ENCODE assay signal across 13 cellular contexts in genomic region chr17:38707678-38708351, GRCh38. TPM values are rescaled to one million over a fixed set of nuclear protein-coding genes. Genes with fewer than 3 reads are reported as not detected.
DNase-seq lines count a peak whose midpoint lies in the region; ATAC-seq, FAIRE-seq and TF ChIP-seq lines count a peak whose summit lies in the region.
"Had no signal": no experiment of that assay in that cellular context is flagged by ENCODE, and none has a peak within 500 bp of the region (broad histone marks: within the 10 kb centered on the region; RNA-seq: fewer than 3 reads in every experiment).

No MANE protein-coding gene starts in this region.

- H3K36me3 ChIP-seq in K562 (ENCODE audit: control insufficient read depth, insufficient read depth, low read length), result peaks cover 55% of the 10 kb centered on the region; the same call in 2 of the 3 replicates
- H3K36me3 ChIP-seq in osteoblast (ENCODE audit: insufficient read depth, low read length), result peaks cover 31% of the 10 kb centered on the region

- H3K27ac ChIP-seq in K562 (ENCODE audit: extremely low read depth, low read depth, low read length), result no peak overlapping the region
- H3K27ac ChIP-seq in osteoblast (ENCODE audit: low read depth, low read length), result no peak overlapping the region

- peaks cover 4% of the 10 kb centered on the region for H3K9me1 ChIP-seq in K562 (ENCODE audit: control insufficient read depth, insufficient read depth, low read length)

- H3K27me3 Mint-ChIP-seq in activated CD8-positive, alpha-beta memory T cell treated with anti-CD3 and anti-CD28 coated beads, Interleukin-2, amount 10 ng/mL, durations not matched to agents 7 days and 5 days, result no peaks in the 10 kb centered on the region

- H3K4me3 Mint-ChIP-seq in activated CD8-positive, alpha-beta memory T cell treated with anti-CD3 and anti-CD28 coated beads, Interleukin-2, amount 10 ng/mL, durations not matched to agents 7 days and 5 days, result peak overlapping the region; percentile 90

- peaks cover 48% of the 10 kb centered on the region for H3K79me2 ChIP-seq in K562 (ENCODE audit: control insufficient read depth, insufficient read depth, low read length)
- peaks cover 28% of the 10 kb centered on the region for H3K79me2 ChIP-seq in osteoblast (ENCODE audit: insufficient read depth, low read length)

- POLR2A ChIA-PET in K562 (lab: Yijun Ruan, JAX), result interaction anchor here (0.7 to 3.7 kb wide), 6 partner anchors 8 to 31 kb away, joined by 4 to 30 read pairs (median 12); no protein-coding TSS in a partner anchor

- intact Hi-C loops in K562 (cut with micrococcal nuclease), result no loop called here

- H3K4me2 ChIP-seq in K562 (ENCODE audit: insufficient read depth, low read length), result no peak overlapping the region
- no peak overlapping the region for H3K4me2 ChIP-seq in osteoblast (ENCODE audit: insufficient read depth, low read length)

- no peak for DNase-seq in activated CD8-positive, alpha-beta memory T cell treated with anti-CD3 and anti-CD28 coated beads, Interleukin-2, amount 10 ng/mL, durations not matched to agents 7 days and 5 days
- DNase-seq in activated CD8-positive, alpha-beta memory T cell treated with anti-CD3 and anti-CD28 coated beads, Interleukin-2, amount 50 U/mL, for 4 hours, result no peak
- DNase-seq in NCI-H2029 treated with DMSO at 0.1 percent for 48 hours (lab: John Stamatoyannopoulos, UW) (peak; percentile 50), K562 (ENCODE audit: extremely low read depth in 1 of 4, low spot score in 3 of 4) (no peak), osteoblast (ENCODE audit: insufficient read length, low spot score, missing footprints) (peak; percentile 86), kidney tubule cell (ENCODE audit: low spot score) (no peak), NAMALWA (ENCODE audit: low spot score) (no peak)
- DNase-seq: body of pancreas, left lung, NCI-H1930, occipital lobe had no signal

- in situ Hi-C loops in K562 (cut with MboI), result no loop called here

- peaks cover 34% of the 10 kb centered on the region for H3K36me3 Mint-ChIP-seq in activated CD8-positive, alpha-beta memory T cell treated with anti-CD3 and anti-CD28 coated beads, Interleukin-2, amount 10 ng/mL, durations not matched to agents 7 days and 5 days

- TF ChIP-seq CTCF in K562 (IDR thresholded peaks at IDR 0.05 in 2 of 3, conservative IDR thresholded peaks at IDR 0.05 in 1 of 3; ENCODE audit: insufficient read depth in 2 of 3, low read depth in 1 of 3, low read length in 3 of 3) (no peak), osteoblast (IDR thresholded peaks at IDR 0.05; ENCODE audit: extremely low read depth, low read depth, low read length) (no peak)

- H3K4me1 ChIP-seq in K562 (replicated peaks in 1 of 2; ENCODE audit: control insufficient read depth in 2 of 2, insufficient read depth in 2 of 2, low read length in 2 of 2), result peaks cover 35 to 78% of the 10 kb centered on the region in 2 experiments
- H3K4me1 ChIP-seq in osteoblast (ENCODE audit: insufficient read depth, low read length), result peaks cover 27% of the 10 kb centered on the region

- no peak overlapping the region for H2AFZ ChIP-seq in K562 (ENCODE audit: low read depth, low read length)
- H2AFZ ChIP-seq in osteoblast (ENCODE audit: low read length), result no peak overlapping the region

- no peak for FAIRE-seq in K562 (lab: Jason Lieb, UNC)
- FAIRE-seq: endometrium had no signal

- H3K9me3 Mint-ChIP-seq in activated CD8-positive, alpha-beta memory T cell treated with anti-CD3 and anti-CD28 coated beads, Interleukin-2, amount 10 ng/mL, durations not matched to agents 7 days and 5 days (ENCODE audit: low read depth), result no peaks in the 10 kb centered on the region

- H3K27me3 ChIP-seq in K562 (ENCODE audit: control insufficient read depth in 2 of 2, insufficient read depth in 2 of 2, low read length in 2 of 2), result no peaks in the 10 kb centered on the region
- no peaks in the 10 kb centered on the region for H3K27me3 ChIP-seq in osteoblast (ENCODE audit: insufficient read depth, low read length)
- H3K27me3 ChIP-seq: body of pancreas, left lung had no signal

- peak overlapping the region in 1 of 2 experiments; percentile 79; a peak in 2 of 4 replicates for H3K9ac ChIP-seq in K562 (ENCODE audit: insufficient read depth in 1 of 2, low read depth in 2 of 2, low read length in 2 of 2)

- H4K20me1 ChIP-seq in K562 (replicated peaks; ENCODE audit: control insufficient read depth, insufficient read depth, low read length) (peaks cover 8% of the 10 kb centered on the region; the same call in 1 of the 2 replicates), osteoblast (ENCODE audit: insufficient read depth, low read length) (peaks cover 37% of the 10 kb centered on the region)

- peak overlapping the region; percentile 13 for H3K27ac Mint-ChIP-seq in activated CD8-positive, alpha-beta memory T cell treated with anti-CD3 and anti-CD28 coated beads, Interleukin-2, amount 10 ng/mL, durations not matched to agents 7 days and 5 days

- no peak for TF ChIP-seq POLR2A in K562 (conservative IDR thresholded peaks at IDR 0.05)

- ATAC-seq in activated CD8-positive, alpha-beta memory T cell treated with anti-CD3 and anti-CD28 coated beads, Interleukin-2, amount 10 ng/mL, durations not matched to agents 7 days and 5 days, result no peak
- ATAC-seq in K562, result no peak
- no peak for ATAC-seq in GM21381 (IDR thresholded peaks at IDR 0.05; ENCODE audit: unreplicated experiment)
- ATAC-seq: body of pancreas, left lung had no signal

- no TSS peak for BruUV-seq in K562 (replicated peaks; lab: Mats Ljungman, UMichigan)

- CTCF ChIA-PET in activated CD8-positive, alpha-beta memory T cell treated with anti-CD3 and anti-CD28 coated beads, Interleukin-2, amount 10 ng/mL, durations not matched to agents 7 days and 5 days (lab: Charles Lee), result interaction anchor here (0.7 to 3.8 kb wide), 2 partner anchors 20 to 23 kb away, joined by 3 to 33 read pairs; no protein-coding TSS in a partner anchor
- CTCF ChIA-PET in K562 (lab: Yijun Ruan, JAX; ENCODE audit: low intra/inter-chr PET ratio), result no interaction called here

- no peak for TF ChIP-seq EP300 in K562 (IDR thresholded peaks at IDR 0.05; ENCODE audit: low read length)

- no peak for TF ChIP-seq RAD21 in K562 (CRISPR knock-in tag; conservative IDR thresholded peaks at IDR 0.05 in 1 of 2, IDR thresholded peaks at IDR 0.05 in 1 of 2)

- WGBS in K562 (ENCODE audit: insufficient coverage, low coverage, missing lambda C conversion rate), result 82% methylated on average over 20 of the region's 21 CpGs

- no peak overlapping the region for H3K4me3 ChIP-seq in K562
- no peak overlapping the region for H3K4me3 ChIP-seq in osteoblast (ENCODE audit: insufficient read depth, low read length)
- H3K4me3 ChIP-seq: body of pancreas had no signal

- H3K9me3 ChIP-seq in K562 (replicated peaks; ENCODE audit: control insufficient read depth, insufficient read depth, low read depth, low read length) (no peaks in the 10 kb centered on the region), osteoblast (ENCODE audit: low read depth, low read length) (no peaks in the 10 kb centered on the region)
- H3K9me3 ChIP-seq: body of pancreas, left lung had no signal

- peaks cover 53% of the 10 kb centered on the region for H3K4me1 Mint-ChIP-seq in activated CD8-positive, alpha-beta memory T cell treated with anti-CD3 and anti-CD28 coated beads, Interleukin-2, amount 10 ng/mL, durations not matched to agents 7 days and 5 days

RNA-seq across cellular contexts. Expression of gene MLLT6, which starts 2.7 kb away (rescaled TPM):
- total RNA-seq in activated CD8-positive, alpha-beta memory T cell treated with anti-CD3 and anti-CD28 coated beads, Interleukin-2, amount 10 ng/mL, durations not matched to agents 7 days and 5 days, result 100 to 1,000 TPM; 223 to 247 TPM
- total RNA-seq in K562 (2011; cell fraction: chromatin; rRNA removed; ENCODE audit: low replicate concordance), result 330 and 658 TPM in 2 replicates
- 248 and 270 TPM in 2 replicates for total RNA-seq in K562 (2011; cell fraction: nucleolus; rRNA removed)
- total RNA-seq in K562 (2011; cell fraction: nucleoplasm; rRNA removed), result 297 and 366 TPM in 2 replicates
- total RNA-seq in K562 (2014; rRNA removed) (31.4 and 34.9 TPM in 2 replicates), K562 (2014; rRNA removed; fragmentation: Illumina TruSeq; extraction: Trizol) (17.4 and 18.4 TPM in 2 replicates), K562 (2015; rRNA removed; fragmentation: Illumina TruSeq; extraction: Trizol) (22.7 and 23.6 TPM in 2 replicates), K562 (2021) (61.3 and 71.7 TPM in 2 replicates), osteoblast (33.3 and 44.2 TPM in 2 replicates)
- polyA plus RNA-seq in K562 (2011; rRNA removed) (30.0 and 30.6 TPM in 2 replicates), K562 (2014; fragmentation: Illumina TruSeq; extraction: Trizol) (30.2 and 33.4 TPM in 2 replicates), K562 (2014; fragmentation: Nextera tagmentation; extraction: Ambion mirVana) (1 to 10 TPM; 3.1 to 3.4 TPM), K562 (2014; rRNA removed) (47.8 and 55.0 TPM in 2 replicates)
- 11.8 and 25.6 TPM in 2 replicates for polyA plus RNA-seq in K562 (2011; cell fraction: cytosol; rRNA removed)
- polyA plus RNA-seq in K562 (2011; cell fraction: nucleus; rRNA removed), result 127 and 214 TPM in 2 replicates
- polyA plus RNA-seq in K562 (2012), result 36.2 and 46.8 TPM in 2 replicates
- polyA minus RNA-seq in K562 (2011; rRNA and poly(A)+ RNA removed), result 20.1 and 32.9 TPM in 2 replicates
- polyA minus RNA-seq in K562 (2011; cell fraction: cytosol; rRNA and poly(A)+ RNA removed), result 13.9 and 19.0 TPM in 2 replicates
- 52.0 and 68.0 TPM in 2 replicates for polyA minus RNA-seq in K562 (2011; cell fraction: nucleus; rRNA and poly(A)+ RNA removed)

RNA-seq across cellular contexts. Expression of gene CISD3, which starts 22.3 kb away (rescaled TPM):
- total RNA-seq in activated CD8-positive, alpha-beta memory T cell treated with anti-CD3 and anti-CD28 coated beads, Interleukin-2, amount 10 ng/mL, durations not matched to agents 7 days and 5 days, result 10 to 100 TPM; 51.3 to 54.3 TPM
- total RNA-seq in K562 (2011; cell fraction: chromatin; rRNA removed; ENCODE audit: low replicate concordance), result 5.3 and 11.2 TPM in 2 replicates
- total RNA-seq in K562 (2011; cell fraction: nucleolus; rRNA removed), result 8.9 and 9.2 TPM in 2 replicates
- 10.9 and 12.7 TPM in 2 replicates for total RNA-seq in K562 (2011; cell fraction: nucleoplasm; rRNA removed)
- 21.7 and 29.6 TPM in 2 replicates for total RNA-seq in K562 (2014; rRNA removed)
- total RNA-seq in K562 (2014; rRNA removed; fragmentation: Illumina TruSeq; extraction: Trizol), result 7.2 and 11.7 TPM in 2 replicates
- 15.6 and 15.7 TPM in 2 replicates for total RNA-seq in K562 (2015; rRNA removed; fragmentation: Illumina TruSeq; extraction: Trizol)
- total RNA-seq in K562 (2021), result 60.7 and 78.7 TPM in 2 replicates
- polyA plus RNA-seq in K562 (2011; rRNA removed), result 13.0 and 20.5 TPM in 2 replicates
- 7.8 and 30.3 TPM in 2 replicates for polyA plus RNA-seq in K562 (2011; cell fraction: cytosol; rRNA removed)
- 6.0 and 11.9 TPM in 2 replicates for polyA plus RNA-seq in K562 (2011; cell fraction: nucleus; rRNA removed)
- polyA plus RNA-seq in K562 (2012), result 25.2 and 31.6 TPM in 2 replicates
- 15.0 and 29.4 TPM in 2 replicates for polyA plus RNA-seq in K562 (2014; fragmentation: Illumina TruSeq; extraction: Trizol)
- polyA plus RNA-seq in K562 (2014; fragmentation: Nextera tagmentation; extraction: Ambion mirVana), result 10 to 100 TPM in 1 of 2 experiments, 1 to 10 TPM in 1; 5.0 to 10.7 TPM
- 38.9 and 57.5 TPM in 2 replicates for polyA plus RNA-seq in K562 (2014; rRNA removed)
- 2.4 and 3.5 TPM in 2 replicates for polyA minus RNA-seq in K562 (2011; rRNA and poly(A)+ RNA removed)
- polyA minus RNA-seq in K562 (2011; cell fraction: cytosol; rRNA and poly(A)+ RNA removed), result 4.8 and 12.4 TPM in 2 replicates
- polyA minus RNA-seq in K562 (2011; cell fraction: nucleus; rRNA and poly(A)+ RNA removed), result 2.6 and 3.9 TPM in 2 replicates
- total RNA-seq in osteoblast, result 3.5 and 3.6 TPM in 2 replicates

RNA-seq across cellular contexts. Expression of gene EPOP, which starts 33.1 kb away (rescaled TPM):
- 10 to 100 TPM; 10.4 to 20.1 TPM for total RNA-seq in activated CD8-positive, alpha-beta memory T cell treated with anti-CD3 and anti-CD28 coated beads, Interleukin-2, amount 10 ng/mL, durations not matched to agents 7 days and 5 days
- 1.5 and 3.4 TPM in 2 replicates for total RNA-seq in K562 (2011; cell fraction: chromatin; rRNA removed; ENCODE audit: low replicate concordance)
- 3.6 and 4.3 TPM in 2 replicates for total RNA-seq in K562 (2011; cell fraction: nucleolus; rRNA removed)
- 2.3 and 3.1 TPM in 2 replicates for total RNA-seq in K562 (2011; cell fraction: nucleoplasm; rRNA removed)
- 5.9 and 7.3 TPM in 2 replicates for total RNA-seq in K562 (2014; rRNA removed)
- 4.3 and 4.6 TPM in 2 replicates for total RNA-seq in K562 (2014; rRNA removed; fragmentation: Illumina TruSeq; extraction: Trizol)
- total RNA-seq in K562 (2015; rRNA removed; fragmentation: Illumina TruSeq; extraction: Trizol), result 3.7 and 3.8 TPM in 2 replicates
- total RNA-seq in K562 (2021), result 9.4 and 10.6 TPM in 2 replicates
- 1.3 and 3.0 TPM in 2 replicates for polyA plus RNA-seq in K562 (2011; rRNA removed)
- polyA plus RNA-seq in K562 (2011; cell fraction: cytosol; rRNA removed), result 1.4 and 5.8 TPM in 2 replicates
- polyA plus RNA-seq in K562 (2011; cell fraction: nucleus; rRNA removed), result 1.4 and 3.2 TPM in 2 replicates
- polyA plus RNA-seq in K562 (2012), result 2.6 and 6.0 TPM in 2 replicates
- polyA plus RNA-seq in K562 (2014; fragmentation: Illumina TruSeq; extraction: Trizol), result 4.3 and 4.7 TPM in 2 replicates
- under 1 TPM; 0.41 to 0.62 TPM for polyA plus RNA-seq in K562 (2014; fragmentation: Nextera tagmentation; extraction: Ambion mirVana)
- polyA plus RNA-seq in K562 (2014; rRNA removed), result 5.0 and 5.2 TPM in 2 replicates
- polyA minus RNA-seq in K562 (2011; rRNA and poly(A)+ RNA removed), result 2.1 and 3.9 TPM in 2 replicates
- polyA minus RNA-seq in K562 (2011; cell fraction: cytosol; rRNA and poly(A)+ RNA removed), result 2.0 and 4.8 TPM in 2 replicates
- polyA minus RNA-seq in K562 (2011; cell fraction: nucleus; rRNA and poly(A)+ RNA removed), result 1.8 and 2.3 TPM in 2 replicates
- 1.2 and 2.2 TPM in 2 replicates for total RNA-seq in osteoblast

RNA-seq across cellular contexts. Expression of gene PCGF2, which starts 40.3 kb away (rescaled TPM):
- 1 to 10 TPM; 2.1 to 2.5 TPM for total RNA-seq in activated CD8-positive, alpha-beta memory T cell treated with anti-CD3 and anti-CD28 coated beads, Interleukin-2, amount 10 ng/mL, durations not matched to agents 7 days and 5 days
- 12.2 and 22.3 TPM in 2 replicates for total RNA-seq in K562 (2011; cell fraction: chromatin; rRNA removed; ENCODE audit: low replicate concordance)
- 14.2 and 14.7 TPM in 2 replicates for total RNA-seq in K562 (2011; cell fraction: nucleolus; rRNA removed)
- 12.9 and 19.9 TPM in 2 replicates for total RNA-seq in K562 (2011; cell fraction: nucleoplasm; rRNA removed)
- total RNA-seq in K562 (2014; rRNA removed), result 6.6 and 8.3 TPM in 2 replicates
- 3.0 and 3.7 TPM in 2 replicates for total RNA-seq in K562 (2014; rRNA removed; fragmentation: Illumina TruSeq; extraction: Trizol)
- 4.0 and 5.1 TPM in 2 replicates for total RNA-seq in K562 (2015; rRNA removed; fragmentation: Illumina TruSeq; extraction: Trizol)
- 33.4 and 33.7 TPM in 2 replicates for total RNA-seq in K562 (2021)
- 5.9 and 7.0 TPM in 2 replicates for polyA plus RNA-seq in K562 (2011; rRNA removed)
- polyA plus RNA-seq in K562 (2011; cell fraction: cytosol; rRNA removed), result 7.1 and 19.3 TPM in 2 replicates
- 12.9 and 33.2 TPM in 2 replicates for polyA plus RNA-seq in K562 (2011; cell fraction: nucleus; rRNA removed)
- polyA plus RNA-seq in K562 (2012), result 22.2 and 28.1 TPM in 2 replicates
- polyA plus RNA-seq in K562 (2014; fragmentation: Illumina TruSeq; extraction: Trizol), result 14.0 and 17.8 TPM in 2 replicates
- polyA plus RNA-seq in K562 (2014; fragmentation: Nextera tagmentation; extraction: Ambion mirVana), result 1 to 10 TPM; 1.3 to 1.4 TPM
- 17.1 and 20.3 TPM in 2 replicates for polyA plus RNA-seq in K562 (2014; rRNA removed)
- polyA minus RNA-seq in K562 (2011; rRNA and poly(A)+ RNA removed), result 4.2 and 5.7 TPM in 2 replicates
- polyA minus RNA-seq in K562 (2011; cell fraction: cytosol; rRNA and poly(A)+ RNA removed), result 12.4 and 18.0 TPM in 2 replicates
- polyA minus RNA-seq in K562 (2011; cell fraction: nucleus; rRNA and poly(A)+ RNA removed), result 3.0 and 5.5 TPM in 2 replicates
- 3.3 and 5.0 TPM in 2 replicates for total RNA-seq in osteoblast

RNA-seq across cellular contexts. Expression of gene PSMB3, which starts 44.7 kb away (rescaled TPM):
- total RNA-seq in activated CD8-positive, alpha-beta memory T cell treated with anti-CD3 and anti-CD28 coated beads, Interleukin-2, amount 10 ng/mL, durations not matched to agents 7 days and 5 days, result 100 to 1,000 TPM; 246 to 303 TPM
- 28.6 and 81.3 TPM in 2 replicates for total RNA-seq in K562 (2011; cell fraction: chromatin; rRNA removed; ENCODE audit: low replicate concordance)
- 130 and 156 TPM in 2 replicates for total RNA-seq in K562 (2011; cell fraction: nucleolus; rRNA removed)
- 96.8 and 111 TPM in 2 replicates for total RNA-seq in K562 (2011; cell fraction: nucleoplasm; rRNA removed)
- total RNA-seq in K562 (2014; rRNA removed), result 509 and 525 TPM in 2 replicates
- total RNA-seq in K562 (2014; rRNA removed; fragmentation: Illumina TruSeq; extraction: Trizol), result 498 and 574 TPM in 2 replicates
- total RNA-seq in K562 (2015; rRNA removed; fragmentation: Illumina TruSeq; extraction: Trizol), result 469 and 476 TPM in 2 replicates
- total RNA-seq in K562 (2021), result 460 and 522 TPM in 2 replicates
- polyA plus RNA-seq in K562 (2011; rRNA removed), result 331 and 538 TPM in 2 replicates
- polyA plus RNA-seq in K562 (2011; cell fraction: cytosol; rRNA removed), result 662 and 1,258 TPM in 2 replicates
- 149 and 186 TPM in 2 replicates for polyA plus RNA-seq in K562 (2011; cell fraction: nucleus; rRNA removed)
- 361 and 450 TPM in 2 replicates for polyA plus RNA-seq in K562 (2012)
- 538 and 584 TPM in 2 replicates for polyA plus RNA-seq in K562 (2014; fragmentation: Illumina TruSeq; extraction: Trizol)
- 1,000 to 10,000 TPM; 2,413 to 2,775 TPM for polyA plus RNA-seq in K562 (2014; fragmentation: Nextera tagmentation; extraction: Ambion mirVana)
- 729 and 824 TPM in 2 replicates for polyA plus RNA-seq in K562 (2014; rRNA removed)
- 209 and 374 TPM in 2 replicates for polyA minus RNA-seq in K562 (2011; rRNA and poly(A)+ RNA removed)
- polyA minus RNA-seq in K562 (2011; cell fraction: cytosol; rRNA and poly(A)+ RNA removed), result 99.7 and 217 TPM in 2 replicates
- polyA minus RNA-seq in K562 (2011; cell fraction: nucleus; rRNA and poly(A)+ RNA removed), result 36.3 and 46.2 TPM in 2 replicates
- total RNA-seq in osteoblast, result 235 and 267 TPM in 2 replicates

Comparison
In these comparisons a context has a peak if more than half of its experiments do, and no peak if none do; other contexts are left out.
1. DNase-seq: peak in NCI-H2029 treated with DMSO at 0.1 percent for 48 hours (single experiment) and osteoblast (single experiment); none in activated CD8-positive, alpha-beta memory T cell treated with anti-CD3 and anti-CD28 coated beads, Interleukin-2, amount 10 ng/mL, durations not matched to agents 7 days and 5 days (single experiment), activated CD8-positive, alpha-beta memory T cell treated with anti-CD3 and anti-CD28 coated beads, Interleukin-2, amount 50 U/mL, for 4 hours (single experiment), K562 (0 of 4), kidney tubule cell (single experiment) and NAMALWA (single experiment).